ENCODE assay signal across 20 cellular contexts in the genomic region with DNA sequence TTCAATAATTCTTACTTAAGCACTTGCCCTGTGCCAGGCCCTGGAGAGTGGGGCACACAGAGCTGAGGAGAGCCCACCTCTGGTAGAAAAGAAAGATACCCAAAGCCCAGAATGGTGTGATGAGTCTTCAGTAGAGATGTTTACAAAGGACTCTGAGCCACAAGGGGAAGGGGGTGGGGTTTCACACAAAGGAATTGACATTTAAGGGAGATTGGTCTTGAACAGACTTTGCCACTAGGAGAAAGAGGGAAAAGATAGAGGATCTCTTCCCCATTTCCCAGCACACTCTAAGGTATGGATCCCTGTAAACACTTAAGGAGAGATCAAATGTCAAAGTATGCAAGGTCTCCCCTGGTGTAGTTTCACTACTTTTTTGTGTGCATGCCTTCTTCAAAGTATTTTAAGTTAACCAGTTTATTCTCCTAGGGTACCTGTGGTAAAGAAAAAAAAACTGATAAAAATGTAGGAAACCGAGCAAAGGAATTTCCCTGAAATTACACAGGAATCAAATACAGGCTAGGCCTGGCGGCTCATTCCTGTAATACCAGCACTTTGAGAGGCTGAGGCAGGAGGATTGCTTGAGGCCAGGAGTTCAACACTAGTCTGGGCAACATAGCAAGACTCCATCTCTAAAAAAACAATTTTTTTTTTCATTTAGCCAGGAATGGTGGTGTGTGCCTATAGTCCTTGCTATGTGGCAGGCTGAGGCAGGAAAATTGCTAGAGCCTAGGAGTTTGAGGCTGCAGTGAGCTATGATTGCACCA.
A peak's percentile ranks its signal among the peaks of the same experiment; 100 is the strongest.
DNase-seq lines count a peak whose midpoint lies in the region; TF ChIP-seq lines count a peak whose summit lies in the region.
"Had no signal": no experiment of that assay in that cellular context is flagged by ENCODE, and none has a peak within 500 bp of the region (broad histone marks: within the 10 kb centered on the region; RNA-seq: fewer than 3 reads in every experiment).

No MANE protein-coding gene starts in this region.

- H3F3A ChIP-seq in OCI-LY1 (ENCODE audit: insufficient read depth, low read length) (no peaks in the 10 kb centered on the region), neural progenitor cell (ENCODE audit: low read depth) (peaks cover 10% of the 10 kb centered on the region)

- H3K4me3 ChIP-seq in OCI-LY1 (ENCODE audit: low read depth, low read length, poor library complexity, severe bottlenecking), result no peak overlapping the region
- no peak overlapping the region for H3K4me3 ChIP-seq in neural progenitor cell

- TF ChIP-seq CTCF in OCI-LY1 (IDR thresholded peaks at IDR 0.05; ENCODE audit: low read length) (no peak), neural progenitor cell (IDR thresholded peaks at IDR 0.05) (no peak)

- peaks cover 21% of the 10 kb centered on the region for H3K4me1 Mint-ChIP-seq in neural progenitor cell
- H3K4me1 Mint-ChIP-seq: B cell had no signal

- H4K20me1 ChIP-seq in OCI-LY1 (ENCODE audit: insufficient read depth, low read length) (no peaks in the 10 kb centered on the region), neural progenitor cell (ENCODE audit: low read depth) (no peaks in the 10 kb centered on the region)

- no peaks in the 10 kb centered on the region for H3K9me2 ChIP-seq in OCI-LY1 (ENCODE audit: low read depth, low read length)

- H3K27me3 ChIP-seq in OCI-LY1 (ENCODE audit: insufficient read depth, low read length), result no peaks in the 10 kb centered on the region
- H3K27me3 ChIP-seq in neural progenitor cell, result no peaks in the 10 kb centered on the region

- H3K4me3 Mint-ChIP-seq in neural progenitor cell, result no peak overlapping the region
- H3K4me3 Mint-ChIP-seq: B cell; CD4-positive, alpha-beta T cell had no signal

- H3K4me1 ChIP-seq in OCI-LY1 (ENCODE audit: insufficient read depth, low read length, severe bottlenecking), result peaks cover 23% of the 10 kb centered on the region
- peaks cover 7% of the 10 kb centered on the region for H3K4me1 ChIP-seq in neural progenitor cell

- peaks cover 4% of the 10 kb centered on the region for H3K36me3 Mint-ChIP-seq in neural progenitor cell

- H3K36me3 ChIP-seq in OCI-LY1 (ENCODE audit: insufficient read depth, low read length) (peaks cover 4% of the 10 kb centered on the region; the same call in 1 of the 2 replicates), neural progenitor cell (no peaks in the 10 kb centered on the region)

- H3K9ac ChIP-seq in OCI-LY1 (ENCODE audit: low read length), result no peak overlapping the region
- no peak overlapping the region for H3K9ac ChIP-seq in neural progenitor cell

- no peaks in the 10 kb centered on the region for H3K9me3 ChIP-seq in OCI-LY1 (ENCODE audit: low read length)
- H3K9me3 ChIP-seq in neural progenitor cell (ENCODE audit: low read depth), result no peaks in the 10 kb centered on the region

- no peaks in the 10 kb centered on the region for H3K9me3 Mint-ChIP-seq in neural progenitor cell
- H3K9me3 Mint-ChIP-seq: CD4-positive, alpha-beta T cell had no signal

- H3K27ac ChIP-seq in OCI-LY1 (ENCODE audit: low read depth, low read length, poor library complexity, severe bottlenecking), result peak overlapping the region; percentile 14
- H3K27ac ChIP-seq in neural progenitor cell, result no peak overlapping the region

- no peak overlapping the region for H2AFZ ChIP-seq in OCI-LY1 (ENCODE audit: low read length)
- no peak overlapping the region for H2AFZ ChIP-seq in neural progenitor cell (replicated peaks)

- no peak overlapping the region for H3K4me2 ChIP-seq in OCI-LY1 (ENCODE audit: low read length)
- peak overlapping the region; percentile 34 for H3K4me2 ChIP-seq in neural progenitor cell

- peak in 2 of 3 experiments; percentile 4 to 9 for DNase-seq in NCI-H1417 (lab: John Stamatoyannopoulos, UW)
- DNase-seq in NCI-H1417 treated with DMSO at 0.1 percent for 48 hours (lab: John Stamatoyannopoulos, UW), result no peak
- peak; percentile 47 for DNase-seq in iPS DF 19.7 (ENCODE audit: low read depth, low spot score)
- peak; percentile 36 for DNase-seq in neural progenitor cell (ENCODE audit: low spot score)
- no peak for DNase-seq in H4 (ENCODE audit: low spot score)
- no peak for DNase-seq in stimulated activated CD4-positive, alpha-beta T cell treated with anti-CD3 and anti-CD28 coated beads, Interleukin-2, amount 100 ng/mL, for 24 hours
- no peak for DNase-seq in COLO668 (lab: John Stamatoyannopoulos, UW; ENCODE audit: unreplicated experiment)
- DNase-seq: 8988T; CD4-positive, alpha-beta T cell; DMS153; MM.1S; NCI-H1092 treated with DMSO at 0.1 percent for 48 hours; NCI-H1694; NCI-H2081 treated with DMSO at 0.1 percent for 48 hours; NCI-H510A treated with DMSO at 0.1 percent for 48 hours; NCI-H774; RPMI8226; SIG-M5 had no signal

- H3K27me3 Mint-ChIP-seq in neural progenitor cell (ENCODE audit: insufficient read depth, low read depth), result no peaks in the 10 kb centered on the region
- H3K27me3 Mint-ChIP-seq: B cell; CD4-positive, alpha-beta T cell had no signal

- no peak overlapping the region for H3K27ac Mint-ChIP-seq in neural progenitor cell
- H3K27ac Mint-ChIP-seq: B cell; CD4-positive, alpha-beta T cell had no signal

- H3K79me2 ChIP-seq in OCI-LY1 (ENCODE audit: insufficient read depth, low read length) (no peaks in the 10 kb centered on the region), neural progenitor cell (ENCODE audit: low read depth) (no peaks in the 10 kb centered on the region)

Comparison
In these comparisons a context has a peak if more than half of its experiments do, and no peak if none do; other contexts are left out.
1. DNase-seq: peak in NCI-H1417 (2 of 3), iPS DF 19.7 (single experiment) and neural progenitor cell (single experiment); none in NCI-H1417 treated with DMSO at 0.1 percent for 48 hours (single experiment), H4 (single experiment), stimulated activated CD4-positive, alpha-beta T cell treated with anti-CD3 and anti-CD28 coated beads, Interleukin-2, amount 100 ng/mL, for 24 hours (0 of 2) and COLO668 (single experiment).